Comparison of ENCODE assay signal across 25 cellular contexts in the genomic region with DNA sequence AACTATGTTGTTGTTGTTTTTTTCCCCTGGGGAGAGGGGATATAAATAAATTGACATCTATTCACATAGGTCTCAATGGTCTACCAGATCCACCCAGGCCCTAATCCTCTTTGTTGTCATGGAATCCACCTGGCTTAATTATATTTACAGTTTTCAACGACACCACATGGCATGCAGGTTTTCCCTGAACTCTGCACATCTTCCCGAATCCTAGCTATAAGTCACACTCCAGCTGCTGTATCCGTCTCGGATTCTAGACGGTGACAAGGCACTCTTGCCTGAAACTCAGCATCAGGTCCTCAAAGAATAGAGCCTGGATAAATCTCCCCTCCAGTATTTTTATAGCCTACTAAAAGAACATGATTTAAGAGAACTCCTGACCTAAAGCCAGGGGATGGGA.
A peak's percentile ranks its signal among the peaks of the same experiment; 100 is the strongest.
DNase-seq lines count a peak whose midpoint lies in the region; ATAC-seq, FAIRE-seq and TF ChIP-seq lines count a peak whose summit lies in the region.
"Had no signal": no experiment of that assay in that cellular context is flagged by ENCODE, and none has a peak within 500 bp of the region (broad histone marks: within the 10 kb centered on the region; RNA-seq: fewer than 3 reads in every experiment).

No MANE protein-coding gene starts in this region.

- H3K27me3 ChIP-seq in H9 (ENCODE audit: insufficient read depth, low read length) (no peaks in the 10 kb centered on the region), astrocyte (ENCODE audit: insufficient read depth, low read length) (no peaks in the 10 kb centered on the region)

- H3T11ph ChIP-seq in H9 (ENCODE audit: low read length): no peak overlapping the region

- H3K4ac ChIP-seq in H9 (ENCODE audit: low read depth, low read length): no peak overlapping the region

- no peak for FAIRE-seq in astrocyte (lab: Jason Lieb, UNC)

- H3K9ac ChIP-seq in H9 (ENCODE audit: extremely low read depth, insufficient read length, low read length) (no peak overlapping the region), astrocyte (ENCODE audit: low read length) (no peak overlapping the region)

- no peak overlapping the region for H2BK120ac ChIP-seq in H9 (ENCODE audit: low read depth, low read length, poor library complexity, severe bottlenecking)

- H3K36me3 ChIP-seq in astrocyte (ENCODE audit: insufficient read depth, low read length): no peaks in the 10 kb centered on the region

- ATAC-seq in GM21528 (IDR thresholded peaks at IDR 0.05; ENCODE audit: low FRiP score, unreplicated experiment): no peak
- ATAC-seq: esophagus mucosa had no signal

- H3K36me3 Mint-ChIP-seq in H9 (ENCODE audit: insufficient read depth in 1 of 3, low read depth in 3 of 3) (peaks cover 0 to 5% (median 2%) of the 10 kb centered on the region in 3 experiments; a peak in 2 of 7 replicates), astrocyte (ENCODE audit: low read depth, unreplicated experiment) (no peaks in the 10 kb centered on the region), nephron progenitor cell (ENCODE audit: low read depth) (peaks cover 13% of the 10 kb centered on the region)
- H3K36me3 Mint-ChIP-seq: mesothelial cell of epicardium, naive B cell had no signal

- H3K4me1 ChIP-seq in H9 (ENCODE audit: insufficient read depth, low read length) (peaks cover 2% of the 10 kb centered on the region), astrocyte (ENCODE audit: insufficient read depth, low read length) (no peaks in the 10 kb centered on the region)

- H3K27me3 Mint-ChIP-seq in H9 (ENCODE audit: low read depth) (no peaks in the 10 kb centered on the region), astrocyte (ENCODE audit: low read depth, unreplicated experiment) (no peaks in the 10 kb centered on the region), nephron progenitor cell (ENCODE audit: low read depth, poor library complexity) (no peaks in the 10 kb centered on the region)
- H3K27me3 Mint-ChIP-seq: type B pancreatic cell had no signal

- no peak overlapping the region for H3K4me2 ChIP-seq in H9 (ENCODE audit: insufficient read depth, insufficient read length, low read length)
- no peak overlapping the region for H3K4me2 ChIP-seq in astrocyte (ENCODE audit: low read length)

- H3K79me2 ChIP-seq in H9 (ENCODE audit: insufficient read depth, low read length) (no peaks in the 10 kb centered on the region), astrocyte (ENCODE audit: insufficient read depth, low read length) (no peaks in the 10 kb centered on the region)

- H3K9me3 ChIP-seq in H9 (ENCODE audit: control insufficient read depth, low read depth, low read length) (no peaks in the 10 kb centered on the region), astrocyte (ENCODE audit: insufficient read depth, low read depth, low read length) (no peaks in the 10 kb centered on the region)

- H4K20me1 ChIP-seq in H9 (ENCODE audit: control insufficient read depth, insufficient read depth, insufficient read length): no peaks in the 10 kb centered on the region
- no peaks in the 10 kb centered on the region for H4K20me1 ChIP-seq in astrocyte (ENCODE audit: insufficient read depth, low read length)

- no peak overlapping the region for H3K56ac ChIP-seq in H9 (ENCODE audit: insufficient read length, low read depth, low read length)

- TF ChIP-seq CTCF in H9 (conservative IDR thresholded peaks at IDR 0.05) (no peak), astrocyte (IDR thresholded peaks at IDR 0.05; ENCODE audit: insufficient read depth, low read depth, low read length) (no peak), nephron progenitor cell (IDR thresholded peaks at IDR 0.05) (no peak)

- WGBS in H9 (ENCODE audit: extremely low coverage, insufficient read length, low lambda C conversion rate): no CpG with 5 or more reads among the region's 5 CpGs

- no peak overlapping the region for H3K4me3 ChIP-seq in astrocyte (ENCODE audit: insufficient read depth, low read depth, low read length)

- H2BK5ac ChIP-seq in H9 (ENCODE audit: insufficient read length, low read length): no peak overlapping the region

- no peak overlapping the region for H4K8ac ChIP-seq in H9 (replicated peaks; ENCODE audit: insufficient read length, low read depth, low read length)

- H2BK12ac ChIP-seq in H9 (ENCODE audit: insufficient read length, low read depth, low read length): no peak overlapping the region

- peak overlapping the region in 2 of 3 experiments; percentile 15 to 28; a peak in 1 of 7 replicates for H3K27ac Mint-ChIP-seq in H9
- H3K27ac Mint-ChIP-seq in astrocyte (ENCODE audit: unreplicated experiment): peak overlapping the region; percentile 73
- peak overlapping the region; percentile 41 for H3K27ac Mint-ChIP-seq in nephron progenitor cell
- H3K27ac Mint-ChIP-seq: activated CD4-positive, alpha-beta T cell treated with anti-CD3 and anti-CD28 coated beads, Interleukin-2, amount 10 ng/mL, durations not matched to agents 24 days and 14 days; activated T-cell treated with anti-CD3 and anti-CD28 coated beads, Interleukin-2, amount 50 U/mL, for 24 hours; mesothelial cell of epicardium; naive B cell; stimulated activated effector memory CD8-positive, alpha-beta T cell treated with anti-CD3 and anti-CD28 coated beads, Interleukin-12 subunit alpha, Interleukin-12 subunit beta, amount 100 ng/mL, for 72 hours; type B pancreatic cell had no signal

- H3K23me2 ChIP-seq in H9 (ENCODE audit: insufficient read length, low read depth, low read length, poor library complexity, severe bottlenecking): no peaks in the 10 kb centered on the region

- no peak overlapping the region for H3K18ac ChIP-seq in H9 (ENCODE audit: insufficient read length, low read depth, low read length)

- H2BK15ac ChIP-seq in H9 (ENCODE audit: low read depth, low read length): no peak overlapping the region

- no peaks in the 10 kb centered on the region for H3K79me1 ChIP-seq in H9 (ENCODE audit: insufficient read depth, low read depth, low read length, poor library complexity, severe bottlenecking)

- no peak overlapping the region for H3K4me3 Mint-ChIP-seq in H9
- H3K4me3 Mint-ChIP-seq in astrocyte (ENCODE audit: unreplicated experiment): no peak overlapping the region
- H3K4me3 Mint-ChIP-seq in nephron progenitor cell: no peak overlapping the region
- H3K4me3 Mint-ChIP-seq: activated CD4-positive, alpha-beta T cell treated with anti-CD3 and anti-CD28 coated beads, Interleukin-2, amount 10 ng/mL, durations not matched to agents 24 days and 14 days; activated T-cell treated with anti-CD3 and anti-CD28 coated beads, Interleukin-2, amount 50 U/mL, for 24 hours; mesothelial cell of epicardium; naive B cell; stimulated activated effector memory CD8-positive, alpha-beta T cell treated with anti-CD3 and anti-CD28 coated beads, Interleukin-12 subunit alpha, Interleukin-12 subunit beta, amount 100 ng/mL, for 72 hours; type B pancreatic cell had no signal

- H3K4me1 Mint-ChIP-seq in H9 (peaks cover 65 to 70% of the 10 kb centered on the region in 2 experiments), astrocyte (ENCODE audit: low read depth, unreplicated experiment) (peaks cover 30% of the 10 kb centered on the region), nephron progenitor cell (peaks cover 57% of the 10 kb centered on the region)
- H3K4me1 Mint-ChIP-seq: naive B cell had no signal

- no peak overlapping the region for H4K91ac ChIP-seq in H9 (ENCODE audit: insufficient read length, low read depth, low read length)

- H2BK20ac ChIP-seq in H9 (ENCODE audit: low read depth, low read length, poor library complexity, severe bottlenecking): no peak overlapping the region

- H3K14ac ChIP-seq in H9 (ENCODE audit: insufficient read depth, low read length): no peak overlapping the region

- DNase-seq in H9: no peak
- peak; percentile 90 for DNase-seq in NCI-H524 treated with DMSO at 0.1 percent for 48 hours (lab: John Stamatoyannopoulos, UW)
- no peak for DNase-seq in astrocyte (ENCODE audit: low read depth)
- DNase-seq in nephron progenitor cell: peak; percentile 11
- DNase-seq in COLO668 (lab: John Stamatoyannopoulos, UW; ENCODE audit: unreplicated experiment): no peak
- no peak for DNase-seq in COLO829 (ENCODE audit: low spot score)
- no peak for DNase-seq in DMS 273 (lab: John Stamatoyannopoulos, UW; ENCODE audit: unreplicated experiment)
- DNase-seq: activated CD4-positive, alpha-beta T cell treated with anti-CD3 and anti-CD28 coated beads, Interleukin-2, amount 10 ng/mL, durations not matched to agents 24 days and 14 days; activated gamma-delta T cell treated with Interleukin-2 at 50 U/mL for 16 hours; activated T-cell treated with anti-CD3 and anti-CD28 coated beads, Interleukin-2, amount 50 U/mL, for 24 hours; caudate nucleus; cortex of kidney; effector memory CD4-positive, alpha-beta T cell; islet precursor cell; naive B cell; NCI-H1694; NCI-H510A; occipital lobe; T-helper 9 cell had no signal

- no peak overlapping the region for H3K23ac ChIP-seq in H9 (ENCODE audit: insufficient read length, low read depth, low read length)

- H2AK5ac ChIP-seq in H9 (ENCODE audit: insufficient read length, low read length): no peak overlapping the region

- H3K9me3 Mint-ChIP-seq in H9: no peaks in the 10 kb centered on the region
- no peaks in the 10 kb centered on the region for H3K9me3 Mint-ChIP-seq in astrocyte (ENCODE audit: unreplicated experiment)
- H3K9me3 Mint-ChIP-seq in nephron progenitor cell: peaks cover 4% of the 10 kb centered on the region
- H3K9me3 Mint-ChIP-seq: mesothelial cell of epicardium; stimulated activated effector memory CD8-positive, alpha-beta T cell treated with anti-CD3 and anti-CD28 coated beads, Interleukin-12 subunit alpha, Interleukin-12 subunit beta, amount 100 ng/mL, for 72 hours; type B pancreatic cell had no signal

- H3K27ac ChIP-seq in H9 (ENCODE audit: insufficient read length, low read depth, low read length): no peak overlapping the region
- no peak overlapping the region for H3K27ac ChIP-seq in astrocyte (ENCODE audit: low read depth, low read length)
- H3K27ac ChIP-seq: VCaP had no signal

- no peak overlapping the region for H2AFZ ChIP-seq in H9 (ENCODE audit: low read length)
- H2AFZ ChIP-seq in astrocyte (ENCODE audit: low read depth, low read length): no peak overlapping the region

- H4K5ac ChIP-seq in H9 (ENCODE audit: insufficient read length, low read depth, low read length): no peak overlapping the region

Comparison
In these comparisons a context has a peak if more than half of its experiments do, and no peak if none do; other contexts are left out.
1. DNase-seq: peak in NCI-H524 treated with DMSO at 0.1 percent for 48 hours (single experiment) and nephron progenitor cell (single experiment); none in H9 (single experiment), astrocyte (single experiment), COLO668 (single experiment), COLO829 (single experiment) and DMS 273 (single experiment).
2. H3K27ac Mint-ChIP-seq: peak in every context shown above with its lines; median percentile 73 in astrocyte; 41 in nephron progenitor cell; 22 in H9.